In the genomic region with DNA sequence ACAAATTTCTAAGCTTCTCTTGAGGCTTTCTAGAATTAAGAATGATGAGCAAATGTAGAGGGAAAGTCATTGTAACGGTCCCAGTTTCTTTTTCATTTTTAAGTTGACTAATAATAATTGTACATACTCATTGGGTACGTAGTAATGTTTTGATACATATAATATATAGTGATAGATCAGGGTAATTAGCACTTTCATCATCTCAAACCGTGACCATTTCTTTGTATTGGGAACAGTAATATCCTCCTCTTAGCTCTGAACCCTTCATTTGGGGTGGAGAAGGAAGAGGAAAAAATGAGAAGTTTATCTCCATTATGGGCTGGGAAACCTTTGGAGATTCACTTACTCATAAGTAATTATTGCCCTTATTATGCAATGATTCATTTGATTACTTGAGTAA, we compare ENCODE assay signal across 33 cellular contexts. TPM values are rescaled to one million over a fixed set of nuclear protein-coding genes. Genes with fewer than 3 reads are reported as not detected.
DNase-seq lines count a peak whose midpoint lies in the region; ATAC-seq lines count a peak whose summit lies in the region.
"Had no signal": no experiment of that assay in that cellular context is flagged by ENCODE, and none has a peak within 500 bp of the region (broad histone marks: within the 10 kb centered on the region; RNA-seq: fewer than 3 reads in every experiment).

No MANE protein-coding gene starts in this region.

- H3K4me1 Mint-ChIP-seq in activated CD4-positive, alpha-beta T cell treated with anti-CD3 and anti-CD28 coated beads for 36 hours = peaks cover 3% of the 10 kb centered on the region
- H3K4me1 Mint-ChIP-seq in activated naive CD4-positive, alpha-beta T cell treated with anti-CD3 and anti-CD28 coated beads, Interleukin-2, amount 50 U/mL, for 24 hours = no peaks in the 10 kb centered on the region
- H3K4me1 Mint-ChIP-seq in activated naive CD4-positive, alpha-beta T cell treated with anti-CD3 and anti-CD28 coated beads, Interleukin-2, amount 10 ng/mL, durations not matched to agents 7 days and 5 days = no peaks in the 10 kb centered on the region
- H3K4me1 Mint-ChIP-seq in activated naive CD8-positive, alpha-beta T cell (ENCODE audit: low read depth) = peaks cover 3% of the 10 kb centered on the region
- peaks cover 9% of the 10 kb centered on the region for H3K4me1 Mint-ChIP-seq in activated naive CD8-positive, alpha-beta T cell treated with anti-CD3 and anti-CD28 coated beads for 36 hours
- H3K4me1 Mint-ChIP-seq: B cell; CD14-positive monocyte; CD4-positive, alpha-beta memory T cell; CD4-positive, CD25-positive, alpha-beta regulatory T cell; CD8-positive, alpha-beta memory T cell had no signal

- DNase-seq in activated CD4-positive, alpha-beta T cell treated with anti-CD3 and anti-CD28 coated beads for 36 hours = no peak
- DNase-seq in activated CD4-positive, alpha-beta T cell treated with anti-CD3 and anti-CD28 coated beads, Interleukin-2, amount 50 U/mL, for 1 hour = no peak
- DNase-seq in activated naive CD4-positive, alpha-beta T cell treated with anti-CD3 and anti-CD28 coated beads, Interleukin-2, amount 10 ng/mL, durations not matched to agents 7 days and 5 days = no peak
- no peak for DNase-seq in activated naive CD8-positive, alpha-beta T cell treated with anti-CD3 and anti-CD28 coated beads for 36 hours
- peak; percentile 12 for DNase-seq in renal cortical epithelial cell (ENCODE audit: low read depth)
- DNase-seq in NCI-H1694 (lab: John Stamatoyannopoulos, UW) = no peak
- DNase-seq: 8988T; ACHN; AML-193; BE2C; C1 segment of cervical spinal cord; Caco-2; Calu3; CD4-positive, alpha-beta memory T cell; CD4-positive, alpha-beta T cell; CD4-positive, CD25-positive, alpha-beta regulatory T cell; CD8-positive, alpha-beta memory T cell; CD8-positive, alpha-beta T cell; COR-L47; DMS 273 treated with DMSO at 0.1 percent for 48 hours; DMS153; DMS79; DMS79 treated with DMSO at 0.1 percent for 48 hours; DND-41; EL had no signal

- intact Hi-C loops in activated CD4-positive, alpha-beta T cell treated with anti-CD3 and anti-CD28 coated beads for 36 hours (cut with DNase I, micrococcal nuclease) = no loop called here

- H3K27me3 Mint-ChIP-seq in activated CD4-positive, alpha-beta T cell treated with anti-CD3 and anti-CD28 coated beads for 36 hours = no peaks in the 10 kb centered on the region
- no peaks in the 10 kb centered on the region for H3K27me3 Mint-ChIP-seq in activated naive CD4-positive, alpha-beta T cell treated with anti-CD3 and anti-CD28 coated beads, Interleukin-2, amount 50 U/mL, for 24 hours
- H3K27me3 Mint-ChIP-seq in activated naive CD4-positive, alpha-beta T cell treated with anti-CD3 and anti-CD28 coated beads, Interleukin-2, amount 10 ng/mL, durations not matched to agents 7 days and 5 days = no peaks in the 10 kb centered on the region
- H3K27me3 Mint-ChIP-seq in activated naive CD8-positive, alpha-beta T cell = no peaks in the 10 kb centered on the region
- no peaks in the 10 kb centered on the region for H3K27me3 Mint-ChIP-seq in activated naive CD8-positive, alpha-beta T cell treated with anti-CD3 and anti-CD28 coated beads for 36 hours
- H3K27me3 Mint-ChIP-seq: B cell; CD4-positive, alpha-beta memory T cell; CD4-positive, alpha-beta T cell; CD4-positive, CD25-positive, alpha-beta regulatory T cell; CD8-positive, alpha-beta memory T cell had no signal

- CTCF ChIA-PET in activated CD4-positive, alpha-beta T cell treated with anti-CD3 and anti-CD28 coated beads for 36 hours (lab: Charles Lee) = interaction anchor here (0.6 to 1.4 kb wide), 2 partner anchors 11 to 17 kb away, joined by 3 to 4 read pairs; no protein-coding TSS in a partner anchor
- CTCF ChIA-PET in activated naive CD4-positive, alpha-beta T cell treated with anti-CD3 and anti-CD28 coated beads, Interleukin-2, amount 10 ng/mL, durations not matched to agents 7 days and 5 days (lab: Charles Lee) = no interaction called here

- H3K9me3 Mint-ChIP-seq in activated CD4-positive, alpha-beta T cell treated with anti-CD3 and anti-CD28 coated beads for 36 hours (ENCODE audit: low read depth) = peaks cover 2% of the 10 kb centered on the region
- H3K9me3 Mint-ChIP-seq in activated naive CD4-positive, alpha-beta T cell treated with anti-CD3 and anti-CD28 coated beads, Interleukin-2, amount 50 U/mL, for 24 hours = peaks cover 5% of the 10 kb centered on the region
- H3K9me3 Mint-ChIP-seq in activated naive CD4-positive, alpha-beta T cell treated with anti-CD3 and anti-CD28 coated beads, Interleukin-2, amount 10 ng/mL, durations not matched to agents 7 days and 5 days = no peaks in the 10 kb centered on the region
- H3K9me3 Mint-ChIP-seq in activated naive CD8-positive, alpha-beta T cell (ENCODE audit: low read depth) = no peaks in the 10 kb centered on the region
- H3K9me3 Mint-ChIP-seq in activated naive CD8-positive, alpha-beta T cell treated with anti-CD3 and anti-CD28 coated beads for 36 hours = peaks cover 2% of the 10 kb centered on the region
- H3K9me3 Mint-ChIP-seq: CD4-positive, alpha-beta T cell had no signal

- peak; percentile 23 for ATAC-seq in activated CD4-positive, alpha-beta T cell treated with anti-CD3 and anti-CD28 coated beads for 36 hours
- ATAC-seq: A549; CD8-positive, alpha-beta T cell had no signal

- H3K36me3 Mint-ChIP-seq in activated CD4-positive, alpha-beta T cell treated with anti-CD3 and anti-CD28 coated beads for 36 hours (ENCODE audit: low read depth) = no peaks in the 10 kb centered on the region
- no peaks in the 10 kb centered on the region for H3K36me3 Mint-ChIP-seq in activated naive CD4-positive, alpha-beta T cell treated with anti-CD3 and anti-CD28 coated beads, Interleukin-2, amount 50 U/mL, for 24 hours
- no peaks in the 10 kb centered on the region for H3K36me3 Mint-ChIP-seq in activated naive CD4-positive, alpha-beta T cell treated with anti-CD3 and anti-CD28 coated beads, Interleukin-2, amount 10 ng/mL, durations not matched to agents 7 days and 5 days
- H3K36me3 Mint-ChIP-seq in activated naive CD8-positive, alpha-beta T cell = no peaks in the 10 kb centered on the region
- no peaks in the 10 kb centered on the region for H3K36me3 Mint-ChIP-seq in activated naive CD8-positive, alpha-beta T cell treated with anti-CD3 and anti-CD28 coated beads for 36 hours
- H3K36me3 Mint-ChIP-seq: CD14-positive monocyte; CD4-positive, alpha-beta memory T cell; CD4-positive, CD25-positive, alpha-beta regulatory T cell; CD8-positive, alpha-beta T cell had no signal

- POLR2A ChIA-PET in activated CD4-positive, alpha-beta T cell treated with anti-CD3 and anti-CD28 coated beads for 36 hours (lab: Charles Lee) = interaction anchor here (0.6 kb wide), 1 partner anchor 864 kb away, joined by 3 read pairs; no protein-coding TSS in a partner anchor

- no peak overlapping the region for H3K27ac Mint-ChIP-seq in activated CD4-positive, alpha-beta T cell treated with anti-CD3 and anti-CD28 coated beads for 36 hours
- peak overlapping the region; percentile 84 for H3K27ac Mint-ChIP-seq in activated naive CD4-positive, alpha-beta T cell treated with anti-CD3 and anti-CD28 coated beads, Interleukin-2, amount 50 U/mL, for 24 hours
- no peak overlapping the region for H3K27ac Mint-ChIP-seq in activated naive CD4-positive, alpha-beta T cell treated with anti-CD3 and anti-CD28 coated beads, Interleukin-2, amount 10 ng/mL, durations not matched to agents 7 days and 5 days
- H3K27ac Mint-ChIP-seq in activated naive CD8-positive, alpha-beta T cell = peak overlapping the region; percentile 24
- no peak overlapping the region for H3K27ac Mint-ChIP-seq in activated naive CD8-positive, alpha-beta T cell treated with anti-CD3 and anti-CD28 coated beads for 36 hours
- H3K27ac Mint-ChIP-seq: B cell; CD14-positive monocyte; CD4-positive, alpha-beta memory T cell; CD4-positive, alpha-beta T cell; CD4-positive, CD25-positive, alpha-beta regulatory T cell; CD8-positive, alpha-beta T cell had no signal

- no peak overlapping the region for H3K4me3 Mint-ChIP-seq in activated CD4-positive, alpha-beta T cell treated with anti-CD3 and anti-CD28 coated beads for 36 hours
- no peak overlapping the region for H3K4me3 Mint-ChIP-seq in activated naive CD4-positive, alpha-beta T cell treated with anti-CD3 and anti-CD28 coated beads, Interleukin-2, amount 50 U/mL, for 24 hours
- no peak overlapping the region for H3K4me3 Mint-ChIP-seq in activated naive CD4-positive, alpha-beta T cell treated with anti-CD3 and anti-CD28 coated beads, Interleukin-2, amount 10 ng/mL, durations not matched to agents 7 days and 5 days
- H3K4me3 Mint-ChIP-seq in activated naive CD8-positive, alpha-beta T cell = no peak overlapping the region
- H3K4me3 Mint-ChIP-seq in activated naive CD8-positive, alpha-beta T cell treated with anti-CD3 and anti-CD28 coated beads for 36 hours = no peak overlapping the region
- H3K4me3 Mint-ChIP-seq: B cell; CD14-positive monocyte; CD4-positive, alpha-beta memory T cell; CD4-positive, alpha-beta T cell; CD4-positive, CD25-positive, alpha-beta regulatory T cell; CD8-positive, alpha-beta memory T cell; CD8-positive, alpha-beta T cell had no signal

RNA-seq across cellular contexts. Expression of a gene that starts 39.0 kb away (rescaled TPM):
- not detected for total RNA-seq in activated CD4-positive, alpha-beta T cell treated with anti-CD3 and anti-CD28 coated beads for 36 hours
- total RNA-seq in activated naive CD8-positive, alpha-beta T cell treated with anti-CD3 and anti-CD28 coated beads for 36 hours = not detected
- 0.30 and 0.52 TPM in 2 replicates for total RNA-seq in renal cortical epithelial cell
- total RNA-seq: A172; A673; B cell; CD4-positive, alpha-beta memory T cell; CD4-positive, alpha-beta T cell; CD4-positive, CD25-positive, alpha-beta regulatory T cell; CD8-positive, alpha-beta memory T cell; CD8-positive, alpha-beta T cell; Daoy had no signal

Comparison
In these comparisons a context has a peak if more than half of its experiments do, and no peak if none do; other contexts are left out.
1. H3K27ac Mint-ChIP-seq: peak in activated naive CD4-positive, alpha-beta T cell treated with anti-CD3 and anti-CD28 coated beads, Interleukin-2, amount 50 U/mL, for 24 hours (single experiment) and activated naive CD8-positive, alpha-beta T cell (single experiment); none in activated CD4-positive, alpha-beta T cell treated with anti-CD3 and anti-CD28 coated beads for 36 hours (single experiment), activated naive CD4-positive, alpha-beta T cell treated with anti-CD3 and anti-CD28 coated beads, Interleukin-2, amount 10 ng/mL, durations not matched to agents 7 days and 5 days (single experiment) and activated naive CD8-positive, alpha-beta T cell treated with anti-CD3 and anti-CD28 coated beads for 36 hours (single experiment).